In genomic region chr5:149177911-149178565, GRCh38 we compare ENCODE assay signal across 25 cellular contexts. TPM values are rescaled to one million over a fixed set of nuclear protein-coding genes. Genes with fewer than 3 reads are reported as not detected.
DNase-seq lines count a peak whose midpoint lies in the region; ATAC-seq and TF ChIP-seq lines count a peak whose summit lies in the region.
"Had no signal": no experiment of that assay in that cellular context is flagged by ENCODE, and none has a peak within 500 bp of the region (broad histone marks: within the 10 kb centered on the region; RNA-seq: fewer than 3 reads in every experiment).

No MANE protein-coding gene starts in this region.

- intact Hi-C loops in heart left ventricle (cut with DNase I) = loop anchor here in 3 of 10 donors (5.0 kb wide), 2 partner anchors 36 to 39 kb away; partner anchors contain the start of gene ABLIM3 (in 3 of the 3)
- intact Hi-C loops in left cardiac atrium (cut with DNase I) = loop anchor here in 1 of 2 donors (5.0 kb wide), 1 partner anchor 36 kb away; the partner anchor contains the start of gene ABLIM3
- intact Hi-C loops in right cardiac atrium (cut with DNase I) = loop anchor here in 1 of 4 donors (5.0 kb wide), 1 partner anchor 36 kb away; the partner anchor contains the start of gene ABLIM3

- no peak for TF ChIP-seq POLR2A in heart left ventricle (IDR thresholded peaks at IDR 0.05)

- H3K4me1 ChIP-seq in heart left ventricle = peaks cover 13 to 89% (median 59%) of the 10 kb centered on the region in 12 donors
- H3K4me1 ChIP-seq in right cardiac atrium (ENCODE audit: control insufficient read depth, insufficient read depth, low read length) = peaks cover 30% of the 10 kb centered on the region
- H3K4me1 ChIP-seq: BLaER1, parathyroid adenoma had no signal

- DNase-seq in heart left ventricle (peak in 1 of 5 donors; percentile 50), left cardiac atrium (no peak), NCI-H69 (lab: John Stamatoyannopoulos, UW) (peak; percentile 73), right cardiac atrium (peak in 1 of 3 donors; percentile 50), MG63 (no peak)
- DNase-seq in activated T-cell treated with anti-CD3 and anti-CD28 coated beads, Interleukin-2, amount 50 U/mL, for 48 hours = no peak
- DNase-seq: activated B cell treated with CpG ODN at 0.5 μM for 24 hours; activated CD8-positive, alpha-beta T cell treated with anti-CD3 and anti-CD28 coated beads for 36 hours; activated naive CD4-positive, alpha-beta T cell treated with Interleukin-2 at 50 U/mL for 16 hours; activated T-cell treated with anti-CD3 and anti-CD28 coated beads, Interleukin-2, amount 50 U/mL, for 1 hour; DMS153; effector memory CD8-positive, alpha-beta T cell; KG1; natural killer cell; NCI-H1048; NCI-H82; stimulated activated CD4-positive, alpha-beta T cell treated with anti-CD3 and anti-CD28 coated beads, Interleukin-2, amount 100 ng/mL, for 48 hours; stomach had no signal

- no peaks in the 10 kb centered on the region for H3K27me3 ChIP-seq in heart left ventricle
- H3K27me3 ChIP-seq in right cardiac atrium (ENCODE audit: control insufficient read depth, insufficient read depth) = no peaks in the 10 kb centered on the region
- no peaks in the 10 kb centered on the region for H3K27me3 ChIP-seq in MG63
- H3K27me3 ChIP-seq: BLaER1, SJSA1, stomach had no signal

- ATAC-seq in heart left ventricle (peak in 1 of 4 donors; percentile 19), left cardiac atrium (no peak), right cardiac atrium (no peak), HG02798 (IDR thresholded peaks at IDR 0.05; ENCODE audit: poor library complexity, unreplicated experiment) (no peak), HG03439 (IDR thresholded peaks at IDR 0.05; ENCODE audit: unreplicated experiment) (no peak)
- ATAC-seq: A549; activated CD8-positive, alpha-beta T cell treated with anti-CD3 and anti-CD28 coated beads for 36 hours; effector memory CD8-positive, alpha-beta T cell; natural killer cell had no signal

- H3K27ac ChIP-seq in heart left ventricle = peak overlapping the region; percentile 22 to 90 (median 65)
- H3K27ac ChIP-seq in right cardiac atrium (ENCODE audit: low read length) = peak overlapping the region; percentile 93
- H3K27ac ChIP-seq: A549, BLaER1, parathyroid adenoma, SJSA1, skin epidermis, stomach had no signal

- no peak for TF ChIP-seq CTCF in heart left ventricle (IDR thresholded peaks at IDR 0.05)

- WGBS in heart left ventricle, 4 donors = 58 to 66% (median 60%) methylated on average over 8 of the region's 8 CpGs
- 63% methylated on average over 8 of the region's 8 CpGs for WGBS in right cardiac atrium

- H3K9me3 ChIP-seq in heart left ventricle = no peaks in the 10 kb centered on the region
- H3K9me3 ChIP-seq in right cardiac atrium (ENCODE audit: control insufficient read depth, low read length) = no peaks in the 10 kb centered on the region
- H3K9me3 ChIP-seq in MG63 = no peaks in the 10 kb centered on the region
- H3K9me3 ChIP-seq: A549, BLaER1, SJSA1, stomach had no signal

- H3K36me3 ChIP-seq in heart left ventricle (no peaks in the 10 kb centered on the region), MG63 (no peaks in the 10 kb centered on the region)
- H3K36me3 ChIP-seq: BLaER1, stomach had no signal

- H3K4me3 ChIP-seq in heart left ventricle (no peak overlapping the region), right cardiac atrium (ENCODE audit: low read length) (no peak overlapping the region), MG63 (no peak overlapping the region)
- H3K4me3 ChIP-seq: A549, BLaER1, SJSA1, skin epidermis, stomach had no signal

RNA-seq across cellular contexts. Expression of gene ABLIM3, which starts 36.7 kb away (rescaled TPM):
- 100 to 1,000 TPM in 4 of 9 donors, 10 to 100 TPM in 5; 70.0 to 175 (median 97.8) TPM for total RNA-seq in heart left ventricle
- 100 to 1,000 TPM in 1 of 2 donors, 10 to 100 TPM in 1; 43.2 to 103 TPM for polyA plus RNA-seq in heart left ventricle
- total RNA-seq in left cardiac atrium = 100 to 1,000 TPM; 106 to 129 TPM
- 100 to 1,000 TPM; 140 to 185 (median 161) TPM for total RNA-seq in right cardiac atrium
- polyA plus RNA-seq in right cardiac atrium = 81.3 TPM
- 3.8 and 8.6 TPM in 2 replicates for total RNA-seq in MG63 (2014; rRNA removed; shearing (Covaris generic); ENCODE audit: low replicate concordance)
- total RNA-seq: activated B cell treated with CpG ODN at 0.5 μM for 24 hours; activated CD8-positive, alpha-beta T cell treated with anti-CD3 and anti-CD28 coated beads for 36 hours had no signal
